Comparison of ENCODE assay signal across 8 cellular contexts in the genomic region with DNA sequence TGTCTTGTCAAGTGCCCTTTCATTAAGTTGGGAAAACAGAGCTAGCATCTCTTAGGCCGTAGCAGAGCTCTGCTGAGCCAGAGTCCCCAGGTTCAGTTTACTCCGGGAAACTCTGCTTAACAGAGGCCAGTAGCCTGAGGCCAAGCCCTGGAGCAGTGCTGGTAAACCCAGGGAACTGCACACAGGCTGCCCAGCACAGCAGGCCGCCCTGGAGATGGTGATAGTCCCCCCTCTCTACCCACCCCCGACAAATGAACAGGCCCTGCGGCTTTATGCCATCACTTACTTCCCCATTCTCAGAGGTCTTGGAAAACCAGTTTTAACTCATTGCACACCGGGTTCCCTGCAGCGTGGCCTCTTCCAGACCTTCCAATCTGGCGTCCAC. TPM values are rescaled to one million over a fixed set of nuclear protein-coding genes. Genes with fewer than 3 reads are reported as not detected.
A peak's percentile ranks its signal among the peaks of the same experiment; 100 is the strongest.
DNase-seq lines count a peak whose midpoint lies in the region; ATAC-seq and TF ChIP-seq lines count a peak whose summit lies in the region.

No MANE protein-coding gene starts in this region.

- H3K27me3 Mint-ChIP-seq in activated naive CD8-positive, alpha-beta T cell: no peaks in the 10 kb centered on the region
- H3K27me3 Mint-ChIP-seq in memory B cell: no peaks in the 10 kb centered on the region

- peaks cover 65% of the 10 kb centered on the region; the same call in 1 of the 2 replicates for H4K20me1 ChIP-seq in BLaER1

- no peak for ATAC-seq in memory B cell (ENCODE audit: low read depth)
- no peak for ATAC-seq in GM21528 (IDR thresholded peaks at IDR 0.05; ENCODE audit: low FRiP score, unreplicated experiment)

- H3K4me3 Mint-ChIP-seq in activated naive CD8-positive, alpha-beta T cell: peak overlapping the region; percentile 84
- H3K4me3 Mint-ChIP-seq in memory B cell: peak overlapping the region; percentile 90

- peak overlapping the region; percentile 74 for H3K4me3 ChIP-seq in BLaER1
- peak overlapping the region; percentile 75 for H3K4me3 ChIP-seq in HUES64 (ENCODE audit: low read length)

- in situ Hi-C loops in GM13976 (cut with MboI; ENCODE audit: low sequenced_read_pairs, unreplicated experiment): no loop called here

- no peak for TF ChIP-seq CTCF in GM13976 (IDR thresholded peaks at IDR 0.05; ENCODE audit: borderline replicate concordance, control extremely low read depth, extremely low read depth, insufficient read depth, missing control alignments)

- peaks cover 61% of the 10 kb centered on the region for H3K4me1 Mint-ChIP-seq in activated naive CD8-positive, alpha-beta T cell (ENCODE audit: low read depth)
- H3K4me1 Mint-ChIP-seq in memory B cell: peaks cover 65% of the 10 kb centered on the region

- H3K9me3 ChIP-seq in BLaER1 (no peaks in the 10 kb centered on the region), HUES64 (ENCODE audit: insufficient read depth, low read depth, low read length) (no peaks in the 10 kb centered on the region)

- H3K4me1 ChIP-seq in BLaER1 (peaks cover 83% of the 10 kb centered on the region), HUES64 (ENCODE audit: insufficient read depth, low read length) (peaks cover 28% of the 10 kb centered on the region)

- no peaks in the 10 kb centered on the region for H3K9me3 Mint-ChIP-seq in activated naive CD8-positive, alpha-beta T cell (ENCODE audit: low read depth)
- no peaks in the 10 kb centered on the region for H3K9me3 Mint-ChIP-seq in memory B cell

- peak overlapping the region; percentile 78 for H3K9ac ChIP-seq in BLaER1
- peak overlapping the region; percentile 42 for H3K9ac ChIP-seq in HUES64 (ENCODE audit: low read depth, low read length)

- H3K4me2 ChIP-seq in BLaER1: peak overlapping the region; percentile 99

- H3K36me3 Mint-ChIP-seq in activated naive CD8-positive, alpha-beta T cell: no peaks in the 10 kb centered on the region
- H3K36me3 Mint-ChIP-seq in memory B cell: peaks cover 4% of the 10 kb centered on the region

- H3K27ac ChIP-seq in BLaER1 (peak overlapping the region; percentile 45), HUES64 (ENCODE audit: low read depth, low read length) (peak overlapping the region; percentile 56; the same call in 1 of the 2 replicates)

- H3K27me3 ChIP-seq in BLaER1 (no peaks in the 10 kb centered on the region), HUES64 (ENCODE audit: insufficient read depth, low read length) (no peaks in the 10 kb centered on the region)

- DNase-seq in memory B cell (ENCODE audit: low spot score in 2 of 2) (no peak), ureter (ENCODE audit: low spot score) (peak; percentile 62), GM13976 (ENCODE audit: low spot score) (no peak)
- DNase-seq in effector CD4-positive, alpha-beta T cell: no peak

- H3K27ac Mint-ChIP-seq in activated naive CD8-positive, alpha-beta T cell: no peak overlapping the region
- H3K27ac Mint-ChIP-seq in memory B cell: peak overlapping the region; percentile 46

- WGBS in HUES64: 58% methylated on average over 8 of the region's 8 CpGs

- H3K36me3 ChIP-seq in BLaER1 (peaks cover 16% of the 10 kb centered on the region; the same call in 1 of the 2 replicates), HUES64 (ENCODE audit: insufficient read depth, low read length) (no peaks in the 10 kb centered on the region)

RNA-seq across cellular contexts. Expression of a gene that starts 3.5 kb away (rescaled TPM):
- polyA plus RNA-seq in HUES64 (2013, experiment 1 of 2): 5.8 TPM
- 6.9 TPM for polyA plus RNA-seq in HUES64 (2013, experiment 2 of 2)
- 16.0 TPM for total RNA-seq in ureter

RNA-seq across cellular contexts. Expression of a gene that starts 24.4 kb away (rescaled TPM):
- 16.1 TPM for polyA plus RNA-seq in HUES64 (2013, experiment 1 of 2)
- 17.1 TPM for polyA plus RNA-seq in HUES64 (2013, experiment 2 of 2)
- 19.1 TPM for total RNA-seq in ureter

RNA-seq across cellular contexts. Expression of a gene that starts 51.8 kb away (rescaled TPM):
- 15.1 TPM for polyA plus RNA-seq in HUES64 (2013, experiment 1 of 2)
- polyA plus RNA-seq in HUES64 (2013, experiment 2 of 2): 13.8 TPM
- total RNA-seq in ureter: 18.9 TPM
